ENCODE assay signal across 1 cellular context in genomic region chr4:26839534-26839951, GRCh38.
A peak's percentile ranks its signal among the peaks of the same experiment; 100 is the strongest.
TF ChIP-seq lines count a peak whose summit lies in the region.

No MANE protein-coding gene starts in this region.

TF ChIP-seq in K562, 482 proteins besides CTCF, POLR2A, EP300 and RAD21 (continued from another document):
- TF ChIP-seq SNRNP70 (optimal IDR thresholded peaks at IDR 0.05; ENCODE audit: low read depth, low read length): no peak
- TF ChIP-seq CBFA2T3 (IDR thresholded peaks at IDR 0.05): peak; percentile 24; the same call in 1 of the 2 replicates
- TF ChIP-seq KLF6 (CRISPR knock-in tag; IDR thresholded peaks at IDR 0.05; ENCODE audit: borderline replicate concordance): no peak
- TF ChIP-seq EGR1 (conservative IDR thresholded peaks at IDR 0.05): peak; percentile 51
- TF ChIP-seq KLF10 (CRISPR knock-in tag; IDR thresholded peaks at IDR 0.05): no peak
